Comparison of ENCODE assay signal across 16 cellular contexts in genomic region chr1:156176610-156177210, GRCh38. TPM values are rescaled to one million over a fixed set of nuclear protein-coding genes. Genes with fewer than 3 reads are reported as not detected.
DNase-seq lines count a peak whose midpoint lies in the region; ATAC-seq and TF ChIP-seq lines count a peak whose summit lies in the region.
"Had no signal": no experiment of that assay in that cellular context is flagged by ENCODE, and none has a peak within 500 bp of the region (broad histone marks: within the 10 kb centered on the region; RNA-seq: fewer than 3 reads in every experiment).

No MANE protein-coding gene starts in this region.

- 74% methylated on average over 7 of the region's 12 CpGs for WGBS in esophagus muscularis mucosa

- ATAC-seq in T-helper 17 cell (no peak), HG03025 (IDR thresholded peaks at IDR 0.05; ENCODE audit: low FRiP score, unreplicated experiment) (no peak)
- ATAC-seq: GM23338 had no signal

- no peak for TF ChIP-seq CTCF in 22Rv1 (IDR thresholded peaks at IDR 0.05)
- TF ChIP-seq CTCF in GM10266 (IDR thresholded peaks at IDR 0.05; ENCODE audit: control insufficient read depth, insufficient read depth, low read depth, missing control alignments) = no peak
- TF ChIP-seq CTCF in neutrophil (IDR thresholded peaks at IDR 0.05) = no peak
- no peak for TF ChIP-seq CTCF in esophagus muscularis mucosa (IDR thresholded peaks at IDR 0.05)

- peak; percentile 2 for DNase-seq in GM10266 (ENCODE audit: extremely low spot score)
- DNase-seq in T-helper 17 cell = no peak
- DNase-seq in esophagus muscularis mucosa (ENCODE audit: extremely low spot score) = no peak
- no peak for DNase-seq in T-helper 1 cell
- no peak for DNase-seq in HK-2 (ENCODE audit: unreplicated experiment)
- DNase-seq: DMS79 treated with DMSO at 0.1 percent for 48 hours, HFFc6, NCI-H1417 treated with DMSO at 0.1 percent for 48 hours, NCI-H2029 treated with DMSO at 0.1 percent for 48 hours, NCI-H510A treated with DMSO at 0.1 percent for 48 hours had no signal

- H3K4me3 ChIP-seq in neutrophil (ENCODE audit: low read depth in 1 of 2, low read length in 1 of 2) = no peak overlapping the region
- H3K4me3 ChIP-seq in esophagus muscularis mucosa = no peak overlapping the region
- H3K4me3 ChIP-seq: GM23338, SJSA1 had no signal

- H3K4me1 ChIP-seq in neutrophil (ENCODE audit: control insufficient read depth in 1 of 2, insufficient read depth in 1 of 2, low read depth in 1 of 2, low read length in 1 of 2) (no peaks in the 10 kb centered on the region), esophagus muscularis mucosa (no peaks in the 10 kb centered on the region)

- H3K36me3 Mint-ChIP-seq in T-helper 17 cell (ENCODE audit: low read depth) = peaks cover 7% of the 10 kb centered on the region

- H3K27me3 Mint-ChIP-seq in T-helper 17 cell = peaks cover 29% of the 10 kb centered on the region

- no peak for TF ChIP-seq POLR2A in esophagus muscularis mucosa (IDR thresholded peaks at IDR 0.05; ENCODE audit: low read depth)

- no peak for TF ChIP-seq EP300 in esophagus muscularis mucosa (IDR thresholded peaks at IDR 0.05)

- H3K4me3 Mint-ChIP-seq in T-helper 17 cell = no peak overlapping the region
- H3K4me3 Mint-ChIP-seq: GM23338, HFFc6, IgD-negative memory B cell had no signal

- intact Hi-C loops in esophagus muscularis mucosa (cut with DNase I) = no loop called here

- peak overlapping the region; percentile 82; the same call in 1 of the 2 replicates for H3K27ac ChIP-seq in 22Rv1
- H3K27ac ChIP-seq in neutrophil = peak overlapping the region; percentile 52
- H3K27ac ChIP-seq in esophagus muscularis mucosa (replicated peaks in 1 of 4) = no peak overlapping the region
- H3K27ac ChIP-seq: SJSA1 had no signal

- H3K27me3 ChIP-seq in neutrophil = no peaks in the 10 kb centered on the region
- H3K27me3 ChIP-seq in esophagus muscularis mucosa = peaks cover 0 to 8% (median 0%) of the 10 kb centered on the region in 4 donors
- H3K27me3 ChIP-seq: SJSA1 had no signal

- peak overlapping the region; percentile 6 for H3K27ac Mint-ChIP-seq in T-helper 17 cell
- H3K27ac Mint-ChIP-seq: GM23338, HFFc6, IgD-negative memory B cell had no signal

- H3K9me3 ChIP-seq in T-helper 17 cell (ENCODE audit: control insufficient read depth, low read length, poor library complexity, severe bottlenecking) (no peaks in the 10 kb centered on the region), neutrophil (no peaks in the 10 kb centered on the region), esophagus muscularis mucosa (no peaks in the 10 kb centered on the region)
- H3K9me3 ChIP-seq: SJSA1 had no signal

- H3K36me3 ChIP-seq in neutrophil = peaks cover 84% of the 10 kb centered on the region
- peaks cover 0 to 14% (median 4%) of the 10 kb centered on the region in 4 donors for H3K36me3 ChIP-seq in esophagus muscularis mucosa
- H3K36me3 ChIP-seq: SJSA1 had no signal

- H3K4me1 Mint-ChIP-seq in T-helper 17 cell = peaks cover 13% of the 10 kb centered on the region

RNA-seq across cellular contexts. Expression of gene SLC25A44, which starts 17.2 kb away (rescaled TPM):
- total RNA-seq in T-helper 17 cell (10 to 100 TPM; 14.4 to 21.6 TPM), esophagus muscularis mucosa (10 to 100 TPM in 3 of 4 donors, 1 to 10 TPM in 1; 8.3 to 18.2 (median 15.0) TPM)

RNA-seq across cellular contexts. Expression of gene SEMA4A, which starts 23.3 kb away (rescaled TPM):
- total RNA-seq in T-helper 17 cell (10 to 100 TPM; 21.7 to 58.1 TPM), esophagus muscularis mucosa (1 to 10 TPM; 1.7 to 4.1 (median 2.6) TPM)

RNA-seq across cellular contexts. Expression of gene PMF1, which starts 36.1 kb away (rescaled TPM):
- total RNA-seq in T-helper 17 cell = 10 to 100 TPM; 59.1 to 73.2 TPM
- 10 to 100 TPM; 45.0 to 60.4 (median 50.2) TPM for total RNA-seq in esophagus muscularis mucosa

Comparison
In these comparisons a context has a peak if more than half of its experiments do, and no peak if none do; other contexts are left out.
1. H3K27ac ChIP-seq: peak in 22Rv1 (single experiment) and neutrophil (single experiment); none in esophagus muscularis mucosa (0 of 4).
2. RNA of gene SEMA4A, which starts 23.3 kb away (total RNA-seq): 21.7 to 58.1 TPM in T-helper 17 cell; 1.7 to 4.1 TPM in esophagus muscularis mucosa; every median in the first group is over 4 times any median in the second.